22 cellular contexts compared by ENCODE assay signal in the genomic region with DNA sequence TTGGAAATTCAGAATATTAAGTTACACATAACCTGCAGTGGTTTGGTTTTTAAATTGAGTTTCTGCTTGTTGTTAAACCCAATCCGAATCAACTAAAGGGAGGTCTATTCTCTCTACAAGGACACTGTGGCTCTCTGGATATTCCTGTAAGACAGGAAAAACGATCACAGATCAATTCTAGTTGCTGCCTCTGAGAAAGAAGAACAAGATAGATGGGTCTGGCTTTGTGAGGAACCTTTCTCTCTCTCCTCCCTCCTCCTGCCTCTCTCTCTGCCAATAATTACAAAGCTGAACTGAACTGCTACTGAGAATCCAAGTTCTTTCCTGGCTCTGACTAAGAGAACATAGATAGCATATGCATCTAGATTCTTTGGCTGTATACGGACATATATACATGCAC. TPM values are rescaled to one million over a fixed set of nuclear protein-coding genes. Genes with fewer than 3 reads are reported as not detected.
DNase-seq lines count a peak whose midpoint lies in the region; ATAC-seq, FAIRE-seq and TF ChIP-seq lines count a peak whose summit lies in the region.
"Had no signal": no experiment of that assay in that cellular context is flagged by ENCODE, and none has a peak within 500 bp of the region (broad histone marks: within the 10 kb centered on the region; RNA-seq: fewer than 3 reads in every experiment).

No MANE protein-coding gene starts in this region.

- no peaks in the 10 kb centered on the region for H3K27me3 ChIP-seq in breast epithelium
- no peaks in the 10 kb centered on the region for H3K27me3 ChIP-seq in mammary epithelial cell (ENCODE audit: insufficient read depth, low read length)
- H3K27me3 ChIP-seq in astrocyte (ENCODE audit: insufficient read depth, low read length): no peaks in the 10 kb centered on the region
- H3K27me3 ChIP-seq in GM23338 (ENCODE audit: insufficient read depth): no peaks in the 10 kb centered on the region

- H3K4me3 Mint-ChIP-seq in astrocyte (ENCODE audit: unreplicated experiment) (no peak overlapping the region), nephron progenitor cell (no peak overlapping the region), type B pancreatic cell (peak overlapping the region; percentile 59), GM23338 (no peak overlapping the region)
- H3K4me3 Mint-ChIP-seq: CD4-positive, CD25-positive, alpha-beta regulatory T cell had no signal

- H3K9me2 ChIP-seq in GM23338 (ENCODE audit: insufficient read depth): no peaks in the 10 kb centered on the region

- H3K9ac ChIP-seq in mammary epithelial cell (ENCODE audit: insufficient read depth, low read length) (no peak overlapping the region), astrocyte (ENCODE audit: low read length) (no peak overlapping the region)

- H3K4me1 ChIP-seq in breast epithelium: peaks cover 4 to 30% of the 10 kb centered on the region in 2 donors
- H3K4me1 ChIP-seq in mammary epithelial cell (ENCODE audit: insufficient read depth, low read length): no peaks in the 10 kb centered on the region
- peaks cover 2% of the 10 kb centered on the region for H3K4me1 ChIP-seq in astrocyte (ENCODE audit: insufficient read depth, low read length)
- H3K4me1 ChIP-seq in GM23338 (ENCODE audit: insufficient read depth): peaks cover 18% of the 10 kb centered on the region

- dilution Hi-C loops in mammary epithelial cell (cut with HindIII; ENCODE audit: low sequenced_read_pairs): no loop called here

- no peak for TF ChIP-seq POLR2A in breast epithelium (IDR thresholded peaks at IDR 0.05)

- no peaks in the 10 kb centered on the region for H3F3A ChIP-seq in GM23338 (replicated peaks; ENCODE audit: low read depth)

- H3K4me3 ChIP-seq in breast epithelium (no peak overlapping the region), mammary epithelial cell (replicated peaks in 1 of 3; ENCODE audit: insufficient read depth in 1 of 3, low read depth in 2 of 3, low read length in 3 of 3) (no peak overlapping the region), astrocyte (ENCODE audit: insufficient read depth, low read depth, low read length) (no peak overlapping the region), GM23338 (no peak overlapping the region)

- in situ Hi-C loops in mammary epithelial cell (cut with MboI; ENCODE audit: low sequenced_read_pairs in 2 of 2): no loop called here

- H3K27me3 Mint-ChIP-seq in astrocyte (ENCODE audit: low read depth, unreplicated experiment): no peaks in the 10 kb centered on the region
- no peaks in the 10 kb centered on the region for H3K27me3 Mint-ChIP-seq in nephron progenitor cell (ENCODE audit: low read depth, poor library complexity)
- H3K27me3 Mint-ChIP-seq in type B pancreatic cell: no peaks in the 10 kb centered on the region
- H3K27me3 Mint-ChIP-seq in GM23338 (ENCODE audit: insufficient read depth, low read depth, poor library complexity): peaks cover 6% of the 10 kb centered on the region
- H3K27me3 Mint-ChIP-seq: CD4-positive, CD25-positive, alpha-beta regulatory T cell had no signal

- FAIRE-seq in astrocyte (lab: Jason Lieb, UNC): no peak
- FAIRE-seq: GM19239, H54 had no signal

- H3K36me3 ChIP-seq in breast epithelium: no peaks in the 10 kb centered on the region
- H3K36me3 ChIP-seq in mammary epithelial cell (ENCODE audit: insufficient read depth, low read length): peaks cover 2% of the 10 kb centered on the region
- no peaks in the 10 kb centered on the region for H3K36me3 ChIP-seq in astrocyte (ENCODE audit: insufficient read depth, low read length)
- no peaks in the 10 kb centered on the region for H3K36me3 ChIP-seq in GM23338 (ENCODE audit: insufficient read depth)

- peaks cover 94% of the 10 kb centered on the region for H3K79me2 ChIP-seq in mammary epithelial cell (ENCODE audit: insufficient read depth, low read length)
- H3K79me2 ChIP-seq in astrocyte (ENCODE audit: insufficient read depth, low read length): peaks cover 96% of the 10 kb centered on the region
- H3K79me2 ChIP-seq in GM23338 (replicated peaks; ENCODE audit: insufficient read depth): peaks cover 65% of the 10 kb centered on the region

- H2AFZ ChIP-seq in mammary epithelial cell (ENCODE audit: low read depth, low read length) (no peak overlapping the region), astrocyte (ENCODE audit: low read depth, low read length) (no peak overlapping the region), GM23338 (no peak overlapping the region)

- H3K27ac ChIP-seq in breast epithelium (peak overlapping the region; percentile 20 to 58), mammary epithelial cell (ENCODE audit: insufficient read depth, low read depth, low read length) (no peak overlapping the region), astrocyte (ENCODE audit: low read depth, low read length) (no peak overlapping the region), GM23338 (ENCODE audit: low read depth) (no peak overlapping the region)
- H3K27ac ChIP-seq: 22Rv1, RWPE1 had no signal

- 61% methylated on average over 3 of the region's 3 CpGs for WGBS in mammary epithelial cell (ENCODE audit: low coverage, missing lambda C conversion rate)

- peak overlapping the region; percentile 15 for H3K27ac Mint-ChIP-seq in astrocyte (ENCODE audit: unreplicated experiment)
- peak overlapping the region; percentile 61 for H3K27ac Mint-ChIP-seq in nephron progenitor cell
- H3K27ac Mint-ChIP-seq in type B pancreatic cell: peak overlapping the region; percentile 25
- no peak overlapping the region for H3K27ac Mint-ChIP-seq in GM23338
- H3K27ac Mint-ChIP-seq: CD4-positive, CD25-positive, alpha-beta regulatory T cell had no signal

- peaks cover 53% of the 10 kb centered on the region for H3K4me1 Mint-ChIP-seq in astrocyte (ENCODE audit: low read depth, unreplicated experiment)
- H3K4me1 Mint-ChIP-seq in nephron progenitor cell: peaks cover 54% of the 10 kb centered on the region
- H3K4me1 Mint-ChIP-seq in type B pancreatic cell (ENCODE audit: unreplicated experiment): peaks cover 25% of the 10 kb centered on the region
- peaks cover 32% of the 10 kb centered on the region for H3K4me1 Mint-ChIP-seq in GM23338

- no peak overlapping the region for H3K4me2 ChIP-seq in mammary epithelial cell (ENCODE audit: insufficient read depth, low read depth, low read length)
- no peak overlapping the region for H3K4me2 ChIP-seq in astrocyte (ENCODE audit: low read length)
- H3K4me2 ChIP-seq in GM23338: no peak overlapping the region

- TF ChIP-seq CTCF in breast epithelium (IDR thresholded peaks at IDR 0.05): no peak
- no peak for TF ChIP-seq CTCF in mammary epithelial cell (conservative IDR thresholded peaks at IDR 0.05 in 1 of 2, IDR thresholded peaks at IDR 0.05 in 1 of 2; ENCODE audit: extremely low read depth in 1 of 2, insufficient read depth in 1 of 2, low read depth in 1 of 2, low read length in 2 of 2)
- no peak for TF ChIP-seq CTCF in astrocyte (IDR thresholded peaks at IDR 0.05; ENCODE audit: insufficient read depth, low read depth, low read length)
- no peak for TF ChIP-seq CTCF in nephron progenitor cell (IDR thresholded peaks at IDR 0.05)
- TF ChIP-seq CTCF in type B pancreatic cell (conservative IDR thresholded peaks at IDR 0.05): no peak
- no peak for TF ChIP-seq CTCF in GM23338 (conservative IDR thresholded peaks at IDR 0.05; ENCODE audit: low read depth in 2 of 2)

- ATAC-seq in GM23338: no peak
- ATAC-seq: Panc1 had no signal

- BruUV-seq in mammary epithelial cell (replicated peaks; lab: Mats Ljungman, UMichigan): no TSS peak

- CTCF ChIA-PET in mammary epithelial cell (lab: Charles Lee; ENCODE audit: low non-redundant PET): no interaction called here

- peaks cover 3% of the 10 kb centered on the region for H3K36me3 Mint-ChIP-seq in astrocyte (ENCODE audit: low read depth, unreplicated experiment)
- peaks cover 16% of the 10 kb centered on the region for H3K36me3 Mint-ChIP-seq in nephron progenitor cell (ENCODE audit: low read depth)
- H3K36me3 Mint-ChIP-seq in type B pancreatic cell: peaks cover 27% of the 10 kb centered on the region
- peaks cover 4% of the 10 kb centered on the region; the same call in 1 of the 3 replicates for H3K36me3 Mint-ChIP-seq in GM23338 (ENCODE audit: low read depth)

- H3K9me3 Mint-ChIP-seq in astrocyte (ENCODE audit: unreplicated experiment) (no peaks in the 10 kb centered on the region), nephron progenitor cell (peaks cover 5% of the 10 kb centered on the region), type B pancreatic cell (no peaks in the 10 kb centered on the region), GM23338 (peaks cover 3% of the 10 kb centered on the region; the same call in 2 of the 3 replicates)
- H3K9me3 Mint-ChIP-seq: CD4-positive, CD25-positive, alpha-beta regulatory T cell had no signal

- intact Hi-C loops in breast epithelium (cut with DNase I; ENCODE audit: low total_unique reads) (no loop called here), mammary epithelial cell (cut with micrococcal nuclease) (no loop called here)

- DNase-seq in breast epithelium (ENCODE audit: low spot score in 2 of 2): no peak
- no peak for DNase-seq in mammary epithelial cell
- DNase-seq in astrocyte (ENCODE audit: low read depth): no peak
- DNase-seq in nephron progenitor cell: no peak
- DNase-seq in type B pancreatic cell (ENCODE audit: extremely low spot score, unreplicated experiment): no peak
- no peak for DNase-seq in 8988T
- no peak for DNase-seq in NCI-H1930 (lab: John Stamatoyannopoulos, UW)
- DNase-seq in GM23338 (ENCODE audit: low spot score): no peak
- DNase-seq: ACHN; CD4-positive, CD25-positive, alpha-beta regulatory T cell; NCI-H1048; NCI-H1417; NCI-H1694; NCI-H2081; NCI-H2227 treated with DMSO at 0.1 percent for 48 hours; NCI-H69; SHP77 treated with DMSO at 0.1 percent for 48 hours had no signal

- H4K20me1 ChIP-seq in mammary epithelial cell (ENCODE audit: insufficient read depth, low read length): no peaks in the 10 kb centered on the region
- peaks cover 92% of the 10 kb centered on the region for H4K20me1 ChIP-seq in astrocyte (ENCODE audit: insufficient read depth, low read length)
- peaks cover 10% of the 10 kb centered on the region for H4K20me1 ChIP-seq in GM23338 (replicated peaks; ENCODE audit: insufficient read depth)

- no peaks in the 10 kb centered on the region for H3K9me3 ChIP-seq in breast epithelium
- H3K9me3 ChIP-seq in mammary epithelial cell (replicated peaks; ENCODE audit: insufficient read depth, low read length): no peaks in the 10 kb centered on the region
- no peaks in the 10 kb centered on the region for H3K9me3 ChIP-seq in astrocyte (ENCODE audit: insufficient read depth, low read depth, low read length)

TF ChIP-seq in GM23338, 12 proteins besides CTCF, POLR2A, EP300 and RAD21 (continues in another document):
- TF ChIP-seq ZNF114 (CRISPR knock-in tag; IDR thresholded peaks at IDR 0.05) (no peak), EZH2 (IDR thresholded peaks at IDR 0.05; ENCODE audit: low read depth, unreplicated experiment) (no peak)

RNA-seq across cellular contexts. Expression of gene ETV6, which starts 27.6 kb away (rescaled TPM):
- 10 to 100 TPM; 17.8 to 58.7 (median 45.2) TPM for total RNA-seq in breast epithelium
- 10 to 100 TPM; 16.7 to 28.3 TPM for total RNA-seq in mammary epithelial cell
- 6.3 TPM for polyA plus RNA-seq in mammary epithelial cell
- 41.9 TPM for polyA minus RNA-seq in mammary epithelial cell
- 41.2 and 44.6 TPM in 2 replicates for total RNA-seq in astrocyte
- 26.5 and 47.1 TPM in 2 replicates for total RNA-seq in type B pancreatic cell (ENCODE audit: low replicate concordance)
- 11.9 and 15.1 TPM in 2 replicates for total RNA-seq in GM23338 (2014; rRNA removed; shearing (Covaris generic))
- 6.1 and 7.5 TPM in 2 replicates for polyA plus RNA-seq in GM23338 (2016; fragmentation: Nextera tagmentation; extraction: Ambion mirVana)

Comparison
In these comparisons a context has a peak if more than half of its experiments do, and no peak if none do; other contexts are left out.
1. H3K27ac ChIP-seq: peak in breast epithelium (2 of 2); none in mammary epithelial cell (single experiment), astrocyte (single experiment) and GM23338 (single experiment).